In the genomic region with DNA sequence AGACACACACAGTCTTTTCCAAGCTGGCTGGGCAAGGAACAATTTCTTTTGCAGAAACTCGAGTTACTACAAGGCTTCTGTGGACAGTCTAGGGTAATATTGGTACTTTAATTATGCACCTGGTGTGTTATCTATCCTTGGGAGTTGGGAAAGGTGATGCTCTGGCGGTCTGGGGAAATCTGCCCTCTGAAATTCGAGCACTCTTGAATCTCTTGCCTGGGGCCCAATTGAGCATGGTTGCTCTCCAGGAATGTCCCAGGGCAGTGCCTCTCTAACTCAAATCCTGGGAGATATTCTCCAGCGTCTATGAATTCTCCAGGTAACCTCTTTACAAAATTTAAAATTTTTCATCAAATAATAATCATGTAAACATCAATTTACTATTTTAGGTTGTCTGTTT, we compare ENCODE assay signal across 22 cellular contexts.
DNase-seq lines count a peak whose midpoint lies in the region; ATAC-seq and TF ChIP-seq lines count a peak whose summit lies in the region.
"Had no signal": no experiment of that assay in that cellular context is flagged by ENCODE, and none has a peak within 500 bp of the region (broad histone marks: within the 10 kb centered on the region; RNA-seq: fewer than 3 reads in every experiment).

No MANE protein-coding gene starts in this region.

- no peaks in the 10 kb centered on the region for H3K27me3 Mint-ChIP-seq in nephron progenitor cell (ENCODE audit: low read depth, poor library complexity)

- H3K4me1 ChIP-seq in BLaER1 (peaks cover 22% of the 10 kb centered on the region), esophagus squamous epithelium (peaks cover 0 to 10% (median 0%) of the 10 kb centered on the region in 3 donors)

- H3K9ac ChIP-seq in BLaER1: no peak overlapping the region
- H3K9ac ChIP-seq: SK-N-SH had no signal

- DNase-seq in NCI-H526 treated with DMSO at 0.1 percent for 48 hours (lab: John Stamatoyannopoulos, UW) (peak; percentile 11), glomerular visceral epithelial cell (ENCODE audit: extremely low spot score) (peak; percentile 21), nephron progenitor cell (no peak), RPMI8226 (no peak), erythroblast (lab: John Stamatoyannopoulos, UW) (no peak), esophagus squamous epithelium (lab: John Stamatoyannopoulos, UW) (no peak)
- DNase-seq: 8988T, C1 segment of cervical spinal cord, DMS 273 treated with DMSO at 0.1 percent for 48 hours, H7, NCI-H1417, NCI-H187 treated with DMSO at 0.1 percent for 48 hours, NCI-H446 treated with DMSO at 0.1 percent for 48 hours, NCI-H82, Right ventricle myocardium superior, SK-N-SH, T-cell had no signal

- H3K36me3 Mint-ChIP-seq in nephron progenitor cell (ENCODE audit: low read depth): no peaks in the 10 kb centered on the region
- H3K36me3 Mint-ChIP-seq: IgD-negative memory B cell, T-cell had no signal

- no peak overlapping the region for H3K4me3 Mint-ChIP-seq in nephron progenitor cell
- H3K4me3 Mint-ChIP-seq: IgD-negative memory B cell, T-cell had no signal

- intact Hi-C loops in esophagus squamous epithelium (cut with DNase I): no loop called here

- peaks cover 19% of the 10 kb centered on the region for H3K9me3 Mint-ChIP-seq in nephron progenitor cell
- H3K9me3 Mint-ChIP-seq: T-cell had no signal

- no peak overlapping the region for H3K27ac ChIP-seq in BLaER1
- no peak overlapping the region for H3K27ac ChIP-seq in esophagus squamous epithelium
- H3K27ac ChIP-seq: HL-60 had no signal

- no peaks in the 10 kb centered on the region for H4K20me1 ChIP-seq in BLaER1

- H3K27me3 ChIP-seq in BLaER1 (peaks cover 22% of the 10 kb centered on the region), esophagus squamous epithelium (peaks cover 0 to 64% (median 0%) of the 10 kb centered on the region in 4 donors)

- H3K36me3 ChIP-seq in BLaER1 (no peaks in the 10 kb centered on the region), esophagus squamous epithelium (no peaks in the 10 kb centered on the region)

- peak overlapping the region; percentile 59 for H3K4me2 ChIP-seq in BLaER1
- H3K4me2 ChIP-seq: SK-N-SH had no signal

- no peaks in the 10 kb centered on the region for H3K9me3 ChIP-seq in BLaER1
- H3K9me3 ChIP-seq in esophagus squamous epithelium: peaks cover 0 to 5% (median 0%) of the 10 kb centered on the region in 3 donors
- H3K9me3 ChIP-seq: SK-N-SH had no signal

- peaks cover 62% of the 10 kb centered on the region for H3K4me1 Mint-ChIP-seq in nephron progenitor cell

- WGBS in esophagus squamous epithelium, 2 donors: 41 to 53% methylated on average over 4 of the region's 4 CpGs

- no peak overlapping the region for H3K4me3 ChIP-seq in BLaER1
- H3K4me3 ChIP-seq in esophagus squamous epithelium: no peak overlapping the region

- no peak for TF ChIP-seq CTCF in nephron progenitor cell (IDR thresholded peaks at IDR 0.05)
- TF ChIP-seq CTCF in esophagus squamous epithelium (IDR thresholded peaks at IDR 0.05): no peak

- no peak for ATAC-seq in HG02840 (IDR thresholded peaks at IDR 0.05; ENCODE audit: low FRiP score, unreplicated experiment)
- ATAC-seq: Panc1, T-cell had no signal

- TF ChIP-seq POLR2A in erythroblast (IDR thresholded peaks at IDR 0.05; ENCODE audit: low read length) (no peak), esophagus squamous epithelium (IDR thresholded peaks at IDR 0.05) (no peak)

- H3K27ac Mint-ChIP-seq in nephron progenitor cell: peak overlapping the region; percentile 82
- H3K27ac Mint-ChIP-seq: IgD-negative memory B cell had no signal

Comparison
In these comparisons a context has a peak if more than half of its experiments do, and no peak if none do; other contexts are left out.
1. DNase-seq: peak in NCI-H526 treated with DMSO at 0.1 percent for 48 hours (single experiment) and glomerular visceral epithelial cell (single experiment); none in nephron progenitor cell (single experiment), RPMI8226 (single experiment), erythroblast (0 of 2) and esophagus squamous epithelium (single experiment).